In the genomic region with DNA sequence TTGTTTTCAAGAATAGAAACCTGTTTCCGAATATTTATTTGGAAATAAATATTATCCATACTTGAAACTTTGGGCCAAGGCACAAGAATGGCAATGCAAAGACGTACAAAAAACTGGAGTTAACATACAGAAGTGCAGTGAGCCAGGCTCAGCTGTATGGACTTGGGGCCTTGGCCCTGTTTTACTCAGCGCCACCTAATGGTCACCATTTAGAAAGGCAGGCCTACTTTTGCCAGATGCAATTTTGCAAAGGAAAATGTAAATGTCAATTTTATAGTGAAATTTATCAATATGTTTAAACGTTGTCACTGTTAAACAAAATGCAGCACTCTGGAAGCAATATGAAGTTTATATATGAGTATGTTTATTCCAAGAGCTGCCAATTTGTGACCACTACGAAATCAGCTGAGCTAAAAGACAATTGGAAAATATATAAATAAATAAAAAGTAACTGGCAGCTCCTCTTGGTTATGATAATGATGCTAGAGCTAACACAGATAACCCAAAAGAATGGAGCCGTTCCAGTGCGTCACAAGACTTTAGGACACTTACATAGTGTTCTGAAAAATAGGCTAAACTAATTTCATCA, we compare ENCODE assay signal across 8 cellular contexts.
DNase-seq lines count a peak whose midpoint lies in the region; ATAC-seq lines count a peak whose summit lies in the region.

No MANE protein-coding gene starts in this region.

- H3K9me3 Mint-ChIP-seq in activated naive CD4-positive, alpha-beta T cell treated with anti-CD3 and anti-CD28 coated beads, Interleukin-2, amount 50 U/mL, for 72 hours = no peaks in the 10 kb centered on the region

- H3K36me3 ChIP-seq in H7 (replicated peaks; ENCODE audit: control insufficient read depth, insufficient read depth, low read length) = no peaks in the 10 kb centered on the region

- intact Hi-C loops in left colon (cut with DNase I, micrococcal nuclease) = no loop called here

- peak; percentile 37 to 50 for ATAC-seq in activated naive CD4-positive, alpha-beta T cell treated with anti-CD3 and anti-CD28 coated beads, Interleukin-2, amount 50 U/mL, for 72 hours
- ATAC-seq in left colon = peak; percentile 51
- ATAC-seq in HG02610 (IDR thresholded peaks at IDR 0.05; ENCODE audit: unreplicated experiment) = no peak

- H3K4me3 ChIP-seq in H7 (ENCODE audit: insufficient read depth, low read depth, low read length) = no peak overlapping the region

- H3K27ac Mint-ChIP-seq in activated naive CD4-positive, alpha-beta T cell treated with anti-CD3 and anti-CD28 coated beads, Interleukin-2, amount 50 U/mL, for 72 hours = no peak overlapping the region

- peak; percentile 5 for DNase-seq in stimulated activated CD8-positive, alpha-beta memory T cell treated with anti-CD3 and anti-CD28 coated beads, Interleukin-4, amount 100 ng/mL, for 24 hours (ENCODE audit: low read depth)
- DNase-seq in stimulated activated CD8-positive, alpha-beta memory T cell treated with anti-CD3 and anti-CD28 coated beads, Interleukin-4, amount 100 ng/mL, for 48 hours = no peak
- DNase-seq in H7 = peak; percentile 13
- peak; percentile 23 for DNase-seq in NCI-H526 treated with DMSO at 0.1 percent for 48 hours (lab: John Stamatoyannopoulos, UW)
- no peak for DNase-seq in activated naive CD4-positive, alpha-beta T cell treated with anti-CD3 and anti-CD28 coated beads, Interleukin-2, amount 50 U/mL, for 72 hours (ENCODE audit: low spot score in 2 of 2)
- DNase-seq in left colon = peak in 1 of 2 donors; percentile 9
- no peak for DNase-seq in NCI-H128 (lab: John Stamatoyannopoulos, UW; ENCODE audit: unreplicated experiment)

- no peaks in the 10 kb centered on the region for H3K36me3 Mint-ChIP-seq in activated naive CD4-positive, alpha-beta T cell treated with anti-CD3 and anti-CD28 coated beads, Interleukin-2, amount 50 U/mL, for 72 hours

- H3K27me3 ChIP-seq in H7 (ENCODE audit: control insufficient read depth, insufficient read depth, low read length) = no peaks in the 10 kb centered on the region

Comparison
In these comparisons a context has a peak if more than half of its experiments do, and no peak if none do; other contexts are left out.
1. DNase-seq: peak in stimulated activated CD8-positive, alpha-beta memory T cell treated with anti-CD3 and anti-CD28 coated beads, Interleukin-4, amount 100 ng/mL, for 24 hours (single experiment), H7 (single experiment) and NCI-H526 treated with DMSO at 0.1 percent for 48 hours (single experiment); none in stimulated activated CD8-positive, alpha-beta memory T cell treated with anti-CD3 and anti-CD28 coated beads, Interleukin-4, amount 100 ng/mL, for 48 hours (single experiment), activated naive CD4-positive, alpha-beta T cell treated with anti-CD3 and anti-CD28 coated beads, Interleukin-2, amount 50 U/mL, for 72 hours (0 of 2) and NCI-H128 (single experiment).